Comparison of ENCODE assay signal across 15 cellular contexts in genomic region chr7:100952641-100953040, GRCh38. TPM values are rescaled to one million over a fixed set of nuclear protein-coding genes. Genes with fewer than 3 reads are reported as not detected.
DNase-seq lines count a peak whose midpoint lies in the region; ATAC-seq, FAIRE-seq and TF ChIP-seq lines count a peak whose summit lies in the region.
"Had no signal": no experiment of that assay in that cellular context is flagged by ENCODE, and none has a peak within 500 bp of the region (broad histone marks: within the 10 kb centered on the region; RNA-seq: fewer than 3 reads in every experiment).

No MANE protein-coding gene starts in this region.

- H3K27ac Mint-ChIP-seq in activated T-cell treated with anti-CD3 and anti-CD28 coated beads, Interleukin-2, amount 50 U/mL, for 72 hours, result no peak overlapping the region
- no peak overlapping the region for H3K27ac Mint-ChIP-seq in activated T-cell treated with anti-CD3 and anti-CD28 coated beads, Interleukin-2, amount 50 U/mL, for 24 hours
- no peak overlapping the region for H3K27ac Mint-ChIP-seq in activated T-helper 17 cell treated with anti-CD3 and anti-CD28 coated beads, Interleukin-2, amount 50 U/mL, for 72 hours
- H3K27ac Mint-ChIP-seq: CD8-positive, alpha-beta memory T cell had no signal

- H3K36me3 ChIP-seq in WERI-Rb-1, result no peaks in the 10 kb centered on the region
- H3K36me3 ChIP-seq: BLaER1 had no signal

- DNase-seq in activated T-cell treated with anti-CD3 and anti-CD28 coated beads, Interleukin-2, amount 50 U/mL, for 72 hours, result peak in 1 of 2 donors; percentile 19
- DNase-seq in activated T-cell treated with anti-CD3 and anti-CD28 coated beads, Interleukin-2, amount 50 U/mL, for 24 hours, result no peak
- peak; percentile 3 for DNase-seq in iPS-NIHi7 (ENCODE audit: extremely low spot score)
- no peak for DNase-seq in urothelium cell line (ENCODE audit: low spot score)
- DNase-seq in WERI-Rb-1, result no peak
- DNase-seq in activated effector memory CD4-positive, alpha-beta T cell treated with anti-CD3 and anti-CD28 coated beads, Interleukin-2, amount 50 U/mL, for 16 hours, result no peak
- DNase-seq: CD8-positive, alpha-beta memory T cell; DMS53; HCEC 1CT had no signal

- no peak for TF ChIP-seq CTCF in WERI-Rb-1 (IDR thresholded peaks at IDR 0.05; ENCODE audit: low read depth, low read length)

- H3K4me3 ChIP-seq in WERI-Rb-1 (ENCODE audit: low read depth, low read length), result no peak overlapping the region
- H3K4me3 ChIP-seq: A549, BLaER1 had no signal

- peaks cover 11% of the 10 kb centered on the region for H3K27me3 Mint-ChIP-seq in activated T-cell treated with anti-CD3 and anti-CD28 coated beads, Interleukin-2, amount 50 U/mL, for 72 hours (ENCODE audit: low read depth)
- H3K27me3 Mint-ChIP-seq in activated T-cell treated with anti-CD3 and anti-CD28 coated beads, Interleukin-2, amount 50 U/mL, for 24 hours, result peaks cover 14% of the 10 kb centered on the region
- H3K27me3 Mint-ChIP-seq in activated T-helper 17 cell treated with anti-CD3 and anti-CD28 coated beads, Interleukin-2, amount 50 U/mL, for 72 hours, result peaks cover 9% of the 10 kb centered on the region

- no peaks in the 10 kb centered on the region for H3K4me1 Mint-ChIP-seq in activated T-cell treated with anti-CD3 and anti-CD28 coated beads, Interleukin-2, amount 50 U/mL, for 72 hours (ENCODE audit: low read depth)
- H3K4me1 Mint-ChIP-seq in activated T-cell treated with anti-CD3 and anti-CD28 coated beads, Interleukin-2, amount 50 U/mL, for 24 hours (ENCODE audit: low read depth), result no peaks in the 10 kb centered on the region
- H3K4me1 Mint-ChIP-seq in activated T-helper 17 cell treated with anti-CD3 and anti-CD28 coated beads, Interleukin-2, amount 50 U/mL, for 72 hours, result no peaks in the 10 kb centered on the region
- H3K4me1 Mint-ChIP-seq: CD8-positive, alpha-beta memory T cell had no signal

- H3K9me3 ChIP-seq in WERI-Rb-1 (ENCODE audit: severe bottlenecking), result no peaks in the 10 kb centered on the region
- H3K9me3 ChIP-seq: BLaER1 had no signal

- no peaks in the 10 kb centered on the region for H3K36me3 Mint-ChIP-seq in activated T-cell treated with anti-CD3 and anti-CD28 coated beads, Interleukin-2, amount 50 U/mL, for 72 hours (ENCODE audit: insufficient read depth in 2 of 2)
- H3K36me3 Mint-ChIP-seq in activated T-cell treated with anti-CD3 and anti-CD28 coated beads, Interleukin-2, amount 50 U/mL, for 24 hours (ENCODE audit: low read depth), result no peaks in the 10 kb centered on the region
- H3K36me3 Mint-ChIP-seq in activated T-helper 17 cell treated with anti-CD3 and anti-CD28 coated beads, Interleukin-2, amount 50 U/mL, for 72 hours (ENCODE audit: low read depth), result no peaks in the 10 kb centered on the region
- H3K36me3 Mint-ChIP-seq: CD8-positive, alpha-beta memory T cell had no signal

- peaks cover 61% of the 10 kb centered on the region for H3K27me3 ChIP-seq in WERI-Rb-1 (ENCODE audit: insufficient read depth, low read depth, severe bottlenecking)

- H3K9me3 Mint-ChIP-seq in activated T-cell treated with anti-CD3 and anti-CD28 coated beads, Interleukin-2, amount 50 U/mL, for 72 hours, result no peaks in the 10 kb centered on the region
- no peaks in the 10 kb centered on the region for H3K9me3 Mint-ChIP-seq in activated T-cell treated with anti-CD3 and anti-CD28 coated beads, Interleukin-2, amount 50 U/mL, for 24 hours
- no peaks in the 10 kb centered on the region for H3K9me3 Mint-ChIP-seq in activated T-helper 17 cell treated with anti-CD3 and anti-CD28 coated beads, Interleukin-2, amount 50 U/mL, for 72 hours
- H3K9me3 Mint-ChIP-seq: CD8-positive, alpha-beta memory T cell had no signal

- ATAC-seq in activated T-cell treated with anti-CD3 and anti-CD28 coated beads, Interleukin-2, amount 50 U/mL, for 72 hours (replicated peaks in 1 of 2), result peak; percentile 43 to 44
- ATAC-seq in activated T-helper 17 cell treated with anti-CD3 and anti-CD28 coated beads, Interleukin-2, amount 50 U/mL, for 72 hours (replicated peaks), result peak; percentile 66

- peak; percentile 46 for FAIRE-seq in urothelium cell line (lab: Jason Lieb, UNC)
- FAIRE-seq: A549, HepG2, HTR-8/SVneo had no signal

- H3K4me3 Mint-ChIP-seq in activated T-cell treated with anti-CD3 and anti-CD28 coated beads, Interleukin-2, amount 50 U/mL, for 72 hours, result no peak overlapping the region
- H3K4me3 Mint-ChIP-seq in activated T-cell treated with anti-CD3 and anti-CD28 coated beads, Interleukin-2, amount 50 U/mL, for 24 hours, result no peak overlapping the region
- no peak overlapping the region for H3K4me3 Mint-ChIP-seq in activated T-helper 17 cell treated with anti-CD3 and anti-CD28 coated beads, Interleukin-2, amount 50 U/mL, for 72 hours
- H3K4me3 Mint-ChIP-seq: CD8-positive, alpha-beta memory T cell had no signal

- no peak overlapping the region for H3K27ac ChIP-seq in WERI-Rb-1
- H3K27ac ChIP-seq: A549, BLaER1 had no signal

RNA-seq across cellular contexts. Expression of gene MUC3A, which starts 3.3 kb away (rescaled TPM):
- not detected for total RNA-seq in activated T-cell treated with anti-CD3 and anti-CD28 coated beads, Interleukin-2, amount 50 U/mL, for 72 hours
- under 1 TPM in 1 of 2 donors, not detected in 1; 0.11 TPM for total RNA-seq in activated T-helper 17 cell treated with anti-CD3 and anti-CD28 coated beads, Interleukin-2, amount 50 U/mL, for 72 hours
- total RNA-seq: CD8-positive, alpha-beta memory T cell; H4; HepG2 had no signal

RNA-seq across cellular contexts. Expression of gene MUC12, which starts 16.7 kb away (rescaled TPM):
- 1 to 10 TPM in 1 of 2 donors, not detected in 1; 1.6 TPM for total RNA-seq in activated T-cell treated with anti-CD3 and anti-CD28 coated beads, Interleukin-2, amount 50 U/mL, for 72 hours
- under 1 TPM; 0.79 to 0.93 TPM for total RNA-seq in activated T-helper 17 cell treated with anti-CD3 and anti-CD28 coated beads, Interleukin-2, amount 50 U/mL, for 72 hours
- total RNA-seq: HepG2 had no signal

RNA-seq across cellular contexts. Expression of gene ACHE, which starts 57.0 kb away (rescaled TPM):
- total RNA-seq in activated T-cell treated with anti-CD3 and anti-CD28 coated beads, Interleukin-2, amount 50 U/mL, for 72 hours, result under 1 TPM; 0.16 to 0.41 TPM
- not detected for total RNA-seq in activated T-helper 17 cell treated with anti-CD3 and anti-CD28 coated beads, Interleukin-2, amount 50 U/mL, for 72 hours
